Comparison of ENCODE assay signal across 7 cellular contexts in genomic region chr1:234833118-234833517, GRCh38.
"Had no signal": no experiment of that assay in that cellular context is flagged by ENCODE, and none has a peak within 500 bp of the region (broad histone marks: within the 10 kb centered on the region; RNA-seq: fewer than 3 reads in every experiment).

No MANE protein-coding gene starts in this region.

- ATAC-seq: GM12878 had no signal

- DNase-seq: GDM1, GF-D8 had no signal

- H3K4me3 ChIP-seq: GM12878 had no signal

- FAIRE-seq: G401.6, GM12878, GM12891, GM12892, GM18507 had no signal
